Comparison of ENCODE assay signal across 27 cellular contexts in genomic region chr2:100058014-100058310, GRCh38.
DNase-seq lines count a peak whose midpoint lies in the region; ATAC-seq and TF ChIP-seq lines count a peak whose summit lies in the region.
"Had no signal": no experiment of that assay in that cellular context is flagged by ENCODE, and none has a peak within 500 bp of the region (broad histone marks: within the 10 kb centered on the region; RNA-seq: fewer than 3 reads in every experiment).

No MANE protein-coding gene starts in this region.

- H3K4me3 Mint-ChIP-seq in osteocyte (ENCODE audit: unreplicated experiment): no peak overlapping the region
- no peak overlapping the region for H3K4me3 Mint-ChIP-seq in T-helper 2 cell treated with Interferon-gamma antibody and Interleukin-4, amounts not matched to agents 5 μg/mL and 100 μg/mL, for 36 hours
- H3K4me3 Mint-ChIP-seq: activated naive CD4-positive, alpha-beta T cell treated with anti-CD3 and anti-CD28 coated beads, Interleukin-2, amount 50 U/mL, for 24 hours; activated T-helper 1 cell treated with anti-CD3 and anti-CD28 coated beads, Interleukin-12 subunit alpha, Interleukin-12 subunit beta, Interleukin-2, Interleukin-4 antibody, amounts not matched to agents 30 ng/mL and 10 ng/mL and 1 ng/mL, durations not matched to agents 14 hours and 24 hours and 36 hours; CD8-positive, alpha-beta memory T cell; effector memory CD8-positive, alpha-beta T cell; IgD-negative memory B cell; natural killer cell treated with Interleukin-12 subunit alpha and Interleukin-12 subunit beta and Interleukin-15 and Interleukin-18, amount 100 ng/mL, for 72 hours had no signal

- H3K9me3 ChIP-seq in SJSA1 (replicated peaks) (no peaks in the 10 kb centered on the region), heart right ventricle (peaks cover 0 to 3% (median 0%) of the 10 kb centered on the region in 11 donors), prostate gland (no peaks in the 10 kb centered on the region), lower lobe of right lung (no peaks in the 10 kb centered on the region)
- H3K9me3 ChIP-seq: body of pancreas, esophagus squamous epithelium, left lung had no signal

- no peak for ATAC-seq in heart right ventricle
- no peak for ATAC-seq in lower lobe of right lung
- ATAC-seq: body of pancreas; effector memory CD8-positive, alpha-beta T cell; left lung; natural killer cell treated with Interleukin-12 subunit alpha and Interleukin-12 subunit beta and Interleukin-15 and Interleukin-18, amount 100 ng/mL, for 72 hours had no signal

- H3K27me3 Mint-ChIP-seq in osteocyte (ENCODE audit: unreplicated experiment): no peaks in the 10 kb centered on the region
- peaks cover 4% of the 10 kb centered on the region for H3K27me3 Mint-ChIP-seq in T-helper 2 cell treated with Interferon-gamma antibody and Interleukin-4, amounts not matched to agents 5 μg/mL and 100 μg/mL, for 36 hours (ENCODE audit: low read depth)
- H3K27me3 Mint-ChIP-seq: activated naive CD4-positive, alpha-beta T cell treated with anti-CD3 and anti-CD28 coated beads, Interleukin-2, amount 50 U/mL, for 24 hours; effector memory CD8-positive, alpha-beta T cell; IgD-negative memory B cell had no signal

- peaks cover 61% of the 10 kb centered on the region for H3K4me1 Mint-ChIP-seq in osteocyte (ENCODE audit: unreplicated experiment)
- peaks cover 12% of the 10 kb centered on the region for H3K4me1 Mint-ChIP-seq in T-helper 2 cell treated with Interferon-gamma antibody and Interleukin-4, amounts not matched to agents 5 μg/mL and 100 μg/mL, for 36 hours (ENCODE audit: low read depth)

- H3K27ac Mint-ChIP-seq in osteocyte (ENCODE audit: unreplicated experiment): peak overlapping the region; percentile 76
- H3K27ac Mint-ChIP-seq in T-helper 2 cell treated with Interferon-gamma antibody and Interleukin-4, amounts not matched to agents 5 μg/mL and 100 μg/mL, for 36 hours: no peak overlapping the region
- H3K27ac Mint-ChIP-seq: activated naive CD4-positive, alpha-beta T cell treated with anti-CD3 and anti-CD28 coated beads, Interleukin-2, amount 50 U/mL, for 24 hours; activated T-helper 1 cell treated with anti-CD3 and anti-CD28 coated beads, Interleukin-12 subunit alpha, Interleukin-12 subunit beta, Interleukin-2, Interleukin-4 antibody, amounts not matched to agents 30 ng/mL and 10 ng/mL and 1 ng/mL, durations not matched to agents 14 hours and 24 hours and 36 hours; CD8-positive, alpha-beta memory T cell; effector memory CD8-positive, alpha-beta T cell; IgD-negative memory B cell; natural killer cell treated with Interleukin-12 subunit alpha and Interleukin-12 subunit beta and Interleukin-15 and Interleukin-18, amount 100 ng/mL, for 72 hours had no signal

- H3K36me3 Mint-ChIP-seq in osteocyte (ENCODE audit: unreplicated experiment): peaks cover 64% of the 10 kb centered on the region
- H3K36me3 Mint-ChIP-seq in T-helper 2 cell treated with Interferon-gamma antibody and Interleukin-4, amounts not matched to agents 5 μg/mL and 100 μg/mL, for 36 hours (ENCODE audit: low read depth): no peaks in the 10 kb centered on the region
- H3K36me3 Mint-ChIP-seq: natural killer cell treated with Interleukin-12 subunit alpha and Interleukin-12 subunit beta and Interleukin-15 and Interleukin-18, amount 100 ng/mL, for 72 hours had no signal

- no peaks in the 10 kb centered on the region for H3K9me3 Mint-ChIP-seq in osteocyte (ENCODE audit: unreplicated experiment)
- H3K9me3 Mint-ChIP-seq in T-helper 2 cell treated with Interferon-gamma antibody and Interleukin-4, amounts not matched to agents 5 μg/mL and 100 μg/mL, for 36 hours: no peaks in the 10 kb centered on the region
- H3K9me3 Mint-ChIP-seq: activated naive CD4-positive, alpha-beta T cell treated with anti-CD3 and anti-CD28 coated beads, Interleukin-2, amount 50 U/mL, for 24 hours; activated T-helper 1 cell treated with anti-CD3 and anti-CD28 coated beads, Interleukin-12 subunit alpha, Interleukin-12 subunit beta, Interleukin-2, Interleukin-4 antibody, amounts not matched to agents 30 ng/mL and 10 ng/mL and 1 ng/mL, durations not matched to agents 14 hours and 24 hours and 36 hours; natural killer cell treated with Interleukin-12 subunit alpha and Interleukin-12 subunit beta and Interleukin-15 and Interleukin-18, amount 100 ng/mL, for 72 hours had no signal

- peak overlapping the region; percentile 80 for H3K27ac ChIP-seq in SJSA1
- H3K27ac ChIP-seq in heart right ventricle: no peak overlapping the region
- H3K27ac ChIP-seq in prostate gland: peak overlapping the region in 1 of 2 donors; percentile 54
- H3K27ac ChIP-seq in lower lobe of right lung: no peak overlapping the region
- H3K27ac ChIP-seq: body of pancreas, esophagus squamous epithelium, left lung, VCaP had no signal

- no peak for TF ChIP-seq POLR2A in prostate gland (IDR thresholded peaks at IDR 0.05)

- intact Hi-C loops in heart right ventricle (cut with DNase I) (no loop called here), prostate gland (cut with DNase I) (no loop called here), lower lobe of right lung (cut with DNase I) (no loop called here)

- H3K27me3 ChIP-seq in SJSA1 (replicated peaks) (no peaks in the 10 kb centered on the region), heart right ventricle (no peaks in the 10 kb centered on the region), prostate gland (replicated peaks; ENCODE audit: insufficient read depth) (no peaks in the 10 kb centered on the region), lower lobe of right lung (ENCODE audit: low read depth) (no peaks in the 10 kb centered on the region)
- H3K27me3 ChIP-seq: body of pancreas, esophagus squamous epithelium, left lung, MG63 had no signal

- H3K36me3 ChIP-seq in SJSA1 (no peaks in the 10 kb centered on the region), heart right ventricle (no peaks in the 10 kb centered on the region), prostate gland (no peaks in the 10 kb centered on the region), lower lobe of right lung (no peaks in the 10 kb centered on the region)
- H3K36me3 ChIP-seq: esophagus squamous epithelium, left lung, MG63 had no signal

- H3K4me3 ChIP-seq in SJSA1 (no peak overlapping the region), heart right ventricle (no peak overlapping the region), prostate gland (no peak overlapping the region), lower lobe of right lung (no peak overlapping the region)
- H3K4me3 ChIP-seq: body of pancreas, esophagus squamous epithelium, left lung, MG63 had no signal

- WGBS in heart right ventricle, 2 donors: 62 to 80% methylated on average over 1 of the region's 1 CpG
- WGBS in prostate gland: 72% methylated on average over 1 of the region's 1 CpG

- DNase-seq in EL (peak; percentile 72), SJSA1 (ENCODE audit: low read depth in 1 of 2, low spot score in 2 of 2) (no peak), fibroblast of peridontal ligament (ENCODE audit: extremely low read depth) (peak; percentile 43), osteocyte (ENCODE audit: extremely low spot score, unreplicated experiment) (no peak), heart right ventricle (no peak), prostate gland (ENCODE audit: low spot score) (no peak), lower lobe of right lung (no peak)
- DNase-seq in T-helper 2 cell treated with Interferon-gamma antibody and Interleukin-4, amounts not matched to agents 5 μg/mL and 100 μg/mL, for 36 hours (ENCODE audit: low spot score): no peak
- DNase-seq: activated CD4-positive, alpha-beta T cell treated with anti-CD3 and anti-CD28 coated beads, Interleukin-2, amount 50 U/mL, for 1 hour; AML-193; body of pancreas; CD8-positive, alpha-beta memory T cell; DMS53; effector memory CD8-positive, alpha-beta T cell; esophagus squamous epithelium; glutamatergic neuron; left lung; MG63; NCI-H1417 treated with DMSO at 0.1 percent for 48 hours; NCI-H524 treated with DMSO at 0.1 percent for 48 hours; posterior cingulate gyrus; T-helper 2 cell had no signal

- peaks cover 35% of the 10 kb centered on the region for H3K4me1 ChIP-seq in SJSA1 (replicated peaks)
- H3K4me1 ChIP-seq in heart right ventricle: no peaks in the 10 kb centered on the region
- H3K4me1 ChIP-seq in prostate gland (replicated peaks): no peaks in the 10 kb centered on the region
- no peaks in the 10 kb centered on the region for H3K4me1 ChIP-seq in lower lobe of right lung
- H3K4me1 ChIP-seq: body of pancreas, esophagus squamous epithelium had no signal

- no peak for TF ChIP-seq CTCF in osteocyte (IDR thresholded peaks at IDR 0.05)
- no peak for TF ChIP-seq CTCF in heart right ventricle (IDR thresholded peaks at IDR 0.05)
- TF ChIP-seq CTCF in prostate gland (IDR thresholded peaks at IDR 0.05): no peak
- no peak for TF ChIP-seq CTCF in lower lobe of right lung (IDR thresholded peaks at IDR 0.05)

Comparison
In these comparisons a context has a peak if more than half of its experiments do, and no peak if none do; other contexts are left out.
1. DNase-seq: peak in EL (single experiment) and fibroblast of peridontal ligament (single experiment); none in SJSA1 (0 of 2), osteocyte (single experiment), heart right ventricle (0 of 2), T-helper 2 cell treated with Interferon-gamma antibody and Interleukin-4, amounts not matched to agents 5 μg/mL and 100 μg/mL, for 36 hours (single experiment), prostate gland (single experiment) and lower lobe of right lung (single experiment).